Comparison of ENCODE assay signal across 1 cellular context in the genomic region with DNA sequence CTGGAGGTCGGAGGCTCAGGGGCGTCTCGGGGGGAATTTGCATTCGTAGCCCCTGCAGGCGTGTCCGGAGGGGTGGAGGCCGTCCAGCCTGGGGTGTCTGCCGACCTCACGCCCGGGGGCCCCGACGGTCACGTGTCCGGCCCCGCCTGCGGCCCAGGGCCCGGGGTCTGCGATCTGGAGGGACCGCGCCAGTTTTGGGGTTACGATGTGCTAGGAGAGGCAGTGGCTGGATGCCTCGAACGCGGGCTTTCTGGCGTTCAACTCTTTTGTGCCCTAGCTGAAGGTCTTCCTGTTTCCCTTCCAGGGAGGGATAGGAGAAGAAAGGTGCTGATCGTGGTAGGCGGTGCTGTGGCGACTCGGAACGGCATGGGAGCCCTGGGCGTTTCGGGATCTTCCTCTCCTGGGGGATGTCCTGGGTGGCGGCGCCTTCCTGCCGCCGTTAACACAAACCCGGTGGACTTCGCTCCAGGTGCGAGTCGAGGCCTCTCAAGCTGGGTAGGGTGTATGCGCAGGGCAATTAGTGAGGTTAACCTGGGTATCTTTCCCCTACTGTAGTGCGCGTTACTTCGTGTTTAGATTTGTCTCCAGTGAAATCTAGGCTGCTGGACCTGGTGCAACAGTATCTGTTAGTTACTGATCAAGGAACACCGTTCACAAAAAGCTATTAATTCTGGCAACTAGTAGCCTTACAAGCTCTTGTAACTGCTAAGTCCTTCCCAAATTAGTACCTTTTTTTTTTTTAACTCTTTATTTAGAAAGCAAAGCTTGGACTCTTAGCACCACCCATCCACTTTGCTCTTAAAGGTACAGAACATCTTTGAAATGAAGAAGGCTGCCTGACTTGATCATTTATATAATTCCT.
A peak's percentile ranks its signal among the peaks of the same experiment; 100 is the strongest.
TF ChIP-seq lines count a peak whose summit lies in the region.

No MANE protein-coding gene starts in this region.

TF ChIP-seq in HEK293, 187 proteins besides CTCF, POLR2A, EP300 and RAD21 (continued from another document and continues in another):
- TF ChIP-seq, protein P1, sequence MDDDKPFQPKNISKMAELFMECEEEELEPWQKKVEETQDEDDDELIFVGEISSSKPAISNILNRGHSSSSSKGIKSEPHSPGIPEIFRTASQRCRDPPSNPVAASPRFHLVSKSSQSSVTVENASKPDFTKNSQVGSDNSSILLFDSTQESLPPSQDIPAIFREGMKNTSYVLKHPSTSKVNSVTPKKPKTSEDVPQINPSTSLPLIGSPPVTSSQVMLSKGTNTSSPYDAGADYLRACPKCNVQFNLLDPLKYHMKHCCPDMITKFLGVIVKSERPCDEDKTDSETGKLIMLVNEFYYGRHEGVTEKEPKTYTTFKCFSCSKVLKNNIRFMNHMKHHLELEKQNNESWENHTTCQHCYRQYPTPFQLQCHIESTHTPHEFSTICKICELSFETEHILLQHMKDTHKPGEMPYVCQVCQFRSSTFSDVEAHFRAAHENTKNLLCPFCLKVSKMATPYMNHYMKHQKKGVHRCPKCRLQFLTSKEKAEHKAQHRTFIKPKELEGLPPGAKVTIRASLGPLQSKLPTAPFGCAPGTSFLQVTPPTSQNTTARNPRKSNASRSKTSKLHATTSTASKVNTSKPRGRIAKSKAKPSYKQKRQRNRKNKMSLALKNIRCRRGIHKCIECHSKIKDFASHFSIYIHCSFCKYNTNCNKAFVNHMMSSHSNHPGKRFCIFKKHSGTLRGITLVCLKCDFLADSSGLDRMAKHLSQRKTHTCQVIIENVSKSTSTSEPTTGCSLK (tag by site-specific recombination; IDR thresholded peaks at IDR 0.05) = no peak
- TF ChIP-seq ZNF555 (tag by site-specific recombination; conservative IDR thresholded peaks at IDR 0.05) (no peak), ZNF544 (tag by site-specific recombination; IDR thresholded peaks at IDR 0.05) (no peak), ZNF302 (tag by site-specific recombination; IDR thresholded peaks at IDR 0.05; ENCODE audit: low read depth) (no peak), ZNF623 (tag by site-specific recombination; IDR thresholded peaks at IDR 0.05) (peak; percentile 1; the same call in 1 of the 2 replicates), ZNF629 (tag by site-specific recombination; IDR thresholded peaks at IDR 0.05) (no peak), ZNF626 (tag by site-specific recombination; IDR thresholded peaks at IDR 0.05) (no peak), PRDM1 (tag by site-specific recombination; IDR thresholded peaks at IDR 0.05) (no peak), ZNF514 (tag by site-specific recombination; IDR thresholded peaks at IDR 0.05) (no peak), ZNF157 (tag by site-specific recombination; IDR thresholded peaks at IDR 0.05) (no peak), ZNF324 (tag by site-specific recombination; IDR thresholded peaks at IDR 0.05) (no peak; the same call in 1 of the 2 replicates), ZNF16 (tag by site-specific recombination; IDR thresholded peaks at IDR 0.05; ENCODE audit: low read depth) (no peak), ZNF394 (tag by site-specific recombination; IDR thresholded peaks at IDR 0.05; ENCODE audit: borderline replicate concordance) (0 out of 2 replicates have a peak, but pooled peaks have one; percentile 14), ZNF558 (tag by site-specific recombination; IDR thresholded peaks at IDR 0.05) (no peak), ZNF169 (tag by site-specific recombination; IDR thresholded peaks at IDR 0.05) (no peak), ZNF561 (tag by site-specific recombination; IDR thresholded peaks at IDR 0.05; ENCODE audit: borderline replicate concordance) (no peak), ZNF155 (tag by site-specific recombination; IDR thresholded peaks at IDR 0.05) (no peak), ZNF747 (tag by site-specific recombination; IDR thresholded peaks at IDR 0.05) (no peak), ZIC2 (tag by site-specific recombination; IDR thresholded peaks at IDR 0.05) (no peak), ZNF248 (tag by site-specific recombination; IDR thresholded peaks at IDR 0.05) (no peak), ZNF132 (tag by site-specific recombination; IDR thresholded peaks at IDR 0.05; ENCODE audit: borderline replicate concordance) (no peak), ZNF416 (tag by site-specific recombination; IDR thresholded peaks at IDR 0.05) (no peak), ZBTB21 (tag by site-specific recombination; IDR thresholded peaks at IDR 0.05) (no peak), ZNF707 (tag by site-specific recombination; IDR thresholded peaks at IDR 0.05) (no peak), ZNF341 (tag by site-specific recombination; IDR thresholded peaks at IDR 0.05; ENCODE audit: low read depth) (peak; percentile 26; the same call in 1 of the 2 replicates), SP2 (tag by site-specific recombination; IDR thresholded peaks at IDR 0.05) (peak; percentile 81), SETDB1 (IDR thresholded peaks at IDR 0.05; ENCODE audit: insufficient read length, low read length) (no peak), KLF1 (tag by site-specific recombination; IDR thresholded peaks at IDR 0.05) (no peak), ZNF560 (tag by site-specific recombination; IDR thresholded peaks at IDR 0.05; ENCODE audit: borderline replicate concordance) (no peak), KLF7 (tag by site-specific recombination; IDR thresholded peaks at IDR 0.05; ENCODE audit: borderline replicate concordance) (no peak), TRIM28 (IDR thresholded peaks at IDR 0.05; ENCODE audit: borderline replicate concordance, low read length) (no peak), ZBTB1 (tag by site-specific recombination; IDR thresholded peaks at IDR 0.05) (no peak), ZNF174 (tag by site-specific recombination; IDR thresholded peaks at IDR 0.05) (no peak), ZNF223 (tag by site-specific recombination; IDR thresholded peaks at IDR 0.05) (no peak; the same call in 1 of the 2 replicates), ZNF521 (tag by site-specific recombination; IDR thresholded peaks at IDR 0.05) (no peak), ZNF114 (tag by site-specific recombination; IDR thresholded peaks at IDR 0.05) (no peak), ZNF239 (tag by site-specific recombination; IDR thresholded peaks at IDR 0.05) (no peak), ZNF670 (tag by site-specific recombination; IDR thresholded peaks at IDR 0.05; ENCODE audit: low read depth) (no peak)
- TF ChIP-seq, protein P2, sequence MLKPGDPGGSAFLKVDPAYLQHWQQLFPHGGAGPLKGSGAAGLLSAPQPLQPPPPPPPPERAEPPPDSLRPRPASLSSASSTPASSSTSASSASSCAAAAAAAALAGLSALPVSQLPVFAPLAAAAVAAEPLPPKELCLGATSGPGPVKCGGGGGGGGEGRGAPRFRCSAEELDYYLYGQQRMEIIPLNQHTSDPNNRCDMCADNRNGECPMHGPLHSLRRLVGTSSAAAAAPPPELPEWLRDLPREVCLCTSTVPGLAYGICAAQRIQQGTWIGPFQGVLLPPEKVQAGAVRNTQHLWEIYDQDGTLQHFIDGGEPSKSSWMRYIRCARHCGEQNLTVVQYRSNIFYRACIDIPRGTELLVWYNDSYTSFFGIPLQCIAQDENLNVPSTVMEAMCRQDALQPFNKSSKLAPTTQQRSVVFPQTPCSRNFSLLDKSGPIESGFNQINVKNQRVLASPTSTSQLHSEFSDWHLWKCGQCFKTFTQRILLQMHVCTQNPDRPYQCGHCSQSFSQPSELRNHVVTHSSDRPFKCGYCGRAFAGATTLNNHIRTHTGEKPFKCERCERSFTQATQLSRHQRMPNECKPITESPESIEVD (tag by site-specific recombination; IDR thresholded peaks at IDR 0.05) = no peak
- TF ChIP-seq, protein P3, sequence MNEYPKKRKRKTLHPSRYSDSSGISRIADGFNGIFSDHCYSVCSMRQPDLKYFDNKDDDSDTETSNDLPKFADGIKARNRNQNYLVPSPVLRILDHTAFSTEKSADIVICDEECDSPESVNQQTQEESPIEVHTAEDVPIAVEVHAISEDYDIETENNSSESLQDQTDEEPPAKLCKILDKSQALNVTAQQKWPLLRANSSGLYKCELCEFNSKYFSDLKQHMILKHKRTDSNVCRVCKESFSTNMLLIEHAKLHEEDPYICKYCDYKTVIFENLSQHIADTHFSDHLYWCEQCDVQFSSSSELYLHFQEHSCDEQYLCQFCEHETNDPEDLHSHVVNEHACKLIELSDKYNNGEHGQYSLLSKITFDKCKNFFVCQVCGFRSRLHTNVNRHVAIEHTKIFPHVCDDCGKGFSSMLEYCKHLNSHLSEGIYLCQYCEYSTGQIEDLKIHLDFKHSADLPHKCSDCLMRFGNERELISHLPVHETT (tag by site-specific recombination; IDR thresholded peaks at IDR 0.05) = no peak
- TF ChIP-seq, protein P4, sequence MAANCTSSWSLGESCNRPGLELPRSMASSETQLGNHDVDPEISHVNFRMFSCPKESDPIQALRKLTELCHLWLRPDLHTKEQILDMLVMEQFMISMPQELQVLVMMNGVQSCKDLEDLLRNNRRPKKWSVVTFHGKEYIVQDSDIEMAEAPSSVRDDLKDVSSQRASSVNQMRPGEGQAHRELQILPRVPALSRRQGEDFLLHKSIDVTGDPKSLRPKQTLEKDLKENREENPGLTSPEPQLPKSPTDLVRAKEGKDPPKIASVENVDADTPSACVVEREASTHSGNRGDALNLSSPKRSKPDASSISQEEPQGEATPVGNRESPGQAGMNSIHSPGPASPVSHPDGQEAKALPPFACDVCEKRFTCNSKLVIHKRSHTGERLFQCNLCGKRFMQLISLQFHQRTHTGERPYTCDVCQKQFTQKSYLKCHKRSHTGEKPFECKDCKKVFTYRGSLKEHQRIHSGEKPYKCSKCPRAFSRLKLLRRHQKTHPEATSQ (tag by site-specific recombination; IDR thresholded peaks at IDR 0.05) = no peak
- TF ChIP-seq, protein P5, sequence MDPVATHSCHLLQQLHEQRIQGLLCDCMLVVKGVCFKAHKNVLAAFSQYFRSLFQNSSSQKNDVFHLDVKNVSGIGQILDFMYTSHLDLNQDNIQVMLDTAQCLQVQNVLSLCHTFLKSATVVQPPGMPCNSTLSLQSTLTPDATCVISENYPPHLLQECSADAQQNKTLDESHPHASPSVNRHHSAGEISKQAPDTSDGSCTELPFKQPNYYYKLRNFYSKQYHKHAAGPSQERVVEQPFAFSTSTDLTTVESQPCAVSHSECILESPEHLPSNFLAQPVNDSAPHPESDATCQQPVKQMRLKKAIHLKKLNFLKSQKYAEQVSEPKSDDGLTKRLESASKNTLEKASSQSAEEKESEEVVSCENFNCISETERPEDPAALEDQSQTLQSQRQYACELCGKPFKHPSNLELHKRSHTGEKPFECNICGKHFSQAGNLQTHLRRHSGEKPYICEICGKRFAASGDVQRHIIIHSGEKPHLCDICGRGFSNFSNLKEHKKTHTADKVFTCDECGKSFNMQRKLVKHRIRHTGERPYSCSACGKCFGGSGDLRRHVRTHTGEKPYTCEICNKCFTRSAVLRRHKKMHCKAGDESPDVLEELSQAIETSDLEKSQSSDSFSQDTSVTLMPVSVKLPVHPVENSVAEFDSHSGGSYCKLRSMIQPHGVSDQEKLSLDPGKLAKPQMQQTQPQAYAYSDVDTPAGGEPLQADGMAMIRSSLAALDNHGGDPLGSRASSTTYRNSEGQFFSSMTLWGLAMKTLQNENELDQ (tag by site-specific recombination; IDR thresholded peaks at IDR 0.05; ENCODE audit: low read depth) = no peak
- TF ChIP-seq, protein P6, sequence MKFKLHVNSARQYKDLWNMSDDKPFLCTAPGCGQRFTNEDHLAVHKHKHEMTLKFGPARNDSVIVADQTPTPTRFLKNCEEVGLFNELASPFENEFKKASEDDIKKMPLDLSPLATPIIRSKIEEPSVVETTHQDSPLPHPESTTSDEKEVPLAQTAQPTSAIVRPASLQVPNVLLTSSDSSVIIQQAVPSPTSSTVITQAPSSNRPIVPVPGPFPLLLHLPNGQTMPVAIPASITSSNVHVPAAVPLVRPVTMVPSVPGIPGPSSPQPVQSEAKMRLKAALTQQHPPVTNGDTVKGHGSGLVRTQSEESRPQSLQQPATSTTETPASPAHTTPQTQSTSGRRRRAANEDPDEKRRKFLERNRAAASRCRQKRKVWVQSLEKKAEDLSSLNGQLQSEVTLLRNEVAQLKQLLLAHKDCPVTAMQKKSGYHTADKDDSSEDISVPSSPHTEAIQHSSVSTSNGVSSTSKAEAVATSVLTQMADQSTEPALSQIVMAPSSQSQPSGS (tag by site-specific recombination; IDR thresholded peaks at IDR 0.05; ENCODE audit: low read depth) = no peak
- TF ChIP-seq, protein P7, sequence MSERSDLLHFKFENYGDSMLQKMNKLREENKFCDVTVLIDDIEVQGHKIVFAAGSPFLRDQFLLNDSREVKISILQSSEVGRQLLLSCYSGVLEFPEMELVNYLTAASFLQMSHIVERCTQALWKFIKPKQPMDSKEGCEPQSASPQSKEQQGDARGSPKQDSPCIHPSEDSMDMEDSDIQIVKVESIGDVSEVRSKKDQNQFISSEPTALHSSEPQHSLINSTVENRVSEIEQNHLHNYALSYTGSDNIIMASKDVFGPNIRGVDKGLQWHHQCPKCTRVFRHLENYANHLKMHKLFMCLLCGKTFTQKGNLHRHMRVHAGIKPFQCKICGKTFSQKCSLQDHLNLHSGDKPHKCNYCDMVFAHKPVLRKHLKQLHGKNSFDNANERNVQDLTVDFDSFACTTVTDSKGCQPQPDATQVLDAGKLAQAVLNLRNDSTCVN (tag by site-specific recombination; optimal IDR thresholded peaks at IDR 0.05) = no peak
- TF ChIP-seq, protein P8, sequence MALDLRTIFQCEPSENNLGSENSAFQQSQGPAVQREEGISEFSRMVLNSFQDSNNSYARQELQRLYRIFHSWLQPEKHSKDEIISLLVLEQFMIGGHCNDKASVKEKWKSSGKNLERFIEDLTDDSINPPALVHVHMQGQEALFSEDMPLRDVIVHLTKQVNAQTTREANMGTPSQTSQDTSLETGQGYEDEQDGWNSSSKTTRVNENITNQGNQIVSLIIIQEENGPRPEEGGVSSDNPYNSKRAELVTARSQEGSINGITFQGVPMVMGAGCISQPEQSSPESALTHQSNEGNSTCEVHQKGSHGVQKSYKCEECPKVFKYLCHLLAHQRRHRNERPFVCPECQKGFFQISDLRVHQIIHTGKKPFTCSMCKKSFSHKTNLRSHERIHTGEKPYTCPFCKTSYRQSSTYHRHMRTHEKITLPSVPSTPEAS (tag by site-specific recombination; IDR thresholded peaks at IDR 0.05) = no peak
- TF ChIP-seq, protein P9, sequence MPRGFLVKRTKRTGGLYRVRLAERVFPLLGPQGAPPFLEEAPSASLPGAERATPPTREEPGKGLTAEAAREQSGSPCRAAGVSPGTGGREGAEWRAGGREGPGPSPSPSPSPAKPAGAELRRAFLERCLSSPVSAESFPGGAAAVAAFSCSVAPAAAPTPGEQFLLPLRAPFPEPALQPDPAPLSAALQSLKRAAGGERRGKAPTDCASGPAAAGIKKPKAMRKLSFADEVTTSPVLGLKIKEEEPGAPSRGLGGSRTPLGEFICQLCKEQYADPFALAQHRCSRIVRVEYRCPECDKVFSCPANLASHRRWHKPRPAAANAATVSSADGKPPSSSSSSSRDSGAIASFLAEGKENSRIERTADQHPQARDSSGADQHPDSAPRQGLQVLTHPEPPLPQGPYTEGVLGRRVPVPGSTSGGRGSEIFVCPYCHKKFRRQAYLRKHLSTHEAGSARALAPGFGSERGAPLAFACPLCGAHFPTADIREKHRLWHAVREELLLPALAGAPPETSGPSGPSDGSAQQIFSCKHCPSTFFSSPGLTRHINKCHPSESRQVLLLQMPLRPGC (tag by site-specific recombination; IDR thresholded peaks at IDR 0.05) = no peak
- TF ChIP-seq, protein P10, sequence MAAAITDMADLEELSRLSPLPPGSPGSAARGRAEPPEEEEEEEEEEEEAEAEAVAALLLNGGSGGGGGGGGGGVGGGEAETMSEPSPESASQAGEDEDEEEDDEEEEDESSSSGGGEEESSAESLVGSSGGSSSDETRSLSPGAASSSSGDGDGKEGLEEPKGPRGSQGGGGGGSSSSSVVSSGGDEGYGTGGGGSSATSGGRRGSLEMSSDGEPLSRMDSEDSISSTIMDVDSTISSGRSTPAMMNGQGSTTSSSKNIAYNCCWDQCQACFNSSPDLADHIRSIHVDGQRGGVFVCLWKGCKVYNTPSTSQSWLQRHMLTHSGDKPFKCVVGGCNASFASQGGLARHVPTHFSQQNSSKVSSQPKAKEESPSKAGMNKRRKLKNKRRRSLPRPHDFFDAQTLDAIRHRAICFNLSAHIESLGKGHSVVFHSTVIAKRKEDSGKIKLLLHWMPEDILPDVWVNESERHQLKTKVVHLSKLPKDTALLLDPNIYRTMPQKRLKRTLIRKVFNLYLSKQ (tag by site-specific recombination; IDR thresholded peaks at IDR 0.05; ENCODE audit: borderline replicate concordance) = no peak
